Comparison of ENCODE assay signal across 3 cellular contexts in the genomic region with DNA sequence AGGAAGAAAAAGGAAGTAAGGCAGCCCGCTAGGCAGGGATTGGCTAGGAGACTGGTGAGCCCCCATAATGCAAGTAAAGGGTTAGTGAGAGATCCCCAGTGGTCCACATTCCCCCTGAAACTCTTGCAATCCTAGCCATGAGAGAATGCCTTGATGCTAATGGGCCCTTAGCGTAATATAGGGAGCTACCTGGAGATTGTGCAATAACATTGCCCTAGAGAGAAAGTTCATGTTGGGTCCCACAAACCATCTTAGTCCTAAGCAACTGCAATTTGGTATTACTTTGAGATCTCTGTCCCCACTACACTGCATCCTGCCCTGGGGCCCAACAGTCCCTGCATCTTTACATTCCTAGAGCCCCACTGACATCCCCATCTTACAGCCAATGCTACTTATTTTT.
TF ChIP-seq lines count a peak whose summit lies in the region.

No MANE protein-coding gene starts in this region.

TF ChIP-seq in HepG2, 621 proteins besides CTCF, POLR2A, EP300 and RAD21:
- TF ChIP-seq CEBPB (IDR thresholded peaks at IDR 0.05; ENCODE audit: borderline replicate concordance, low read depth, low read length) (0 out of 2 replicates have a peak, but pooled peaks have one; percentile 34), RXRB (CRISPR knock-in tag; IDR thresholded peaks at IDR 0.05; ENCODE audit: borderline replicate concordance) (no peak)

TF ChIP-seq in IMR-90, 13 proteins besides CTCF, POLR2A, EP300 and RAD21:
- no peak for TF ChIP-seq FOS (IDR thresholded peaks at IDR 0.05; ENCODE audit: low read depth, low read length)
- TF ChIP-seq MXI1 (IDR thresholded peaks at IDR 0.05; ENCODE audit: borderline replicate concordance, low read depth, low read length) = no peak
- peak; percentile 62 for TF ChIP-seq CEBPB (IDR thresholded peaks at IDR 0.05; ENCODE audit: low read depth, low read length)
- TF ChIP-seq CHD1 (IDR thresholded peaks at IDR 0.05; ENCODE audit: low read depth, low read length) = no peak

TF ChIP-seq in K562, 482 proteins besides CTCF, POLR2A, EP300 and RAD21:
- TF ChIP-seq CHCHD3 (CRISPR knock-in tag; IDR thresholded peaks at IDR 0.05) = no peak
- no peak for TF ChIP-seq SPI1 (IDR thresholded peaks at IDR 0.05; ENCODE audit: borderline replicate concordance, low read depth, low read length)
- TF ChIP-seq CEBPG (CRISPR knock-in tag; IDR thresholded peaks at IDR 0.05) = no peak
- TF ChIP-seq CEBPG (tag; conservative IDR thresholded peaks at IDR 0.05 in 1 of 2, IDR thresholded peaks at IDR 0.05 in 1 of 2) = peak in 1 of 2 experiments; percentile 46; a peak in 1 of 4 replicates
- peak; percentile 38; the same call in 1 of the 2 replicates for TF ChIP-seq CEBPB (tag; IDR thresholded peaks at IDR 0.05)
- no peak for TF ChIP-seq MYBL2 (IDR thresholded peaks at IDR 0.05; ENCODE audit: low read depth)
- TF ChIP-seq MYBL2 (CRISPR knock-in tag; IDR thresholded peaks at IDR 0.05; ENCODE audit: borderline replicate concordance) = no peak
- TF ChIP-seq, protein P1, sequence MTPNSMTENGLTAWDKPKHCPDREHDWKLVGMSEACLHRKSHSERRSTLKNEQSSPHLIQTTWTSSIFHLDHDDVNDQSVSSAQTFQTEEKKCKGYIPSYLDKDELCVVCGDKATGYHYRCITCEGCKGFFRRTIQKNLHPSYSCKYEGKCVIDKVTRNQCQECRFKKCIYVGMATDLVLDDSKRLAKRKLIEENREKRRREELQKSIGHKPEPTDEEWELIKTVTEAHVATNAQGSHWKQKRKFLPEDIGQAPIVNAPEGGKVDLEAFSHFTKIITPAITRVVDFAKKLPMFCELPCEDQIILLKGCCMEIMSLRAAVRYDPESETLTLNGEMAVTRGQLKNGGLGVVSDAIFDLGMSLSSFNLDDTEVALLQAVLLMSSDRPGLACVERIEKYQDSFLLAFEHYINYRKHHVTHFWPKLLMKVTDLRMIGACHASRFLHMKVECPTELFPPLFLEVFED (CRISPR knock-in tag; conservative IDR thresholded peaks at IDR 0.05) = no peak
- TF ChIP-seq ILF3 (IDR thresholded peaks at IDR 0.05; ENCODE audit: borderline replicate concordance) = no peak
- TF ChIP-seq NCOA2 (IDR thresholded peaks at IDR 0.05; ENCODE audit: partially characterized antibody in 2 of 2) = no peak
- no peak for TF ChIP-seq ZKSCAN3 (CRISPR knock-in tag; IDR thresholded peaks at IDR 0.05)
- no peak for TF ChIP-seq CBFA2T3 (IDR thresholded peaks at IDR 0.05)
- no peak for TF ChIP-seq SIX5 (IDR thresholded peaks at IDR 0.05; ENCODE audit: borderline replicate concordance in 1 of 2, insufficient read depth in 1 of 2, low read depth in 1 of 2, low read length in 2 of 2)
